In the genomic region with DNA sequence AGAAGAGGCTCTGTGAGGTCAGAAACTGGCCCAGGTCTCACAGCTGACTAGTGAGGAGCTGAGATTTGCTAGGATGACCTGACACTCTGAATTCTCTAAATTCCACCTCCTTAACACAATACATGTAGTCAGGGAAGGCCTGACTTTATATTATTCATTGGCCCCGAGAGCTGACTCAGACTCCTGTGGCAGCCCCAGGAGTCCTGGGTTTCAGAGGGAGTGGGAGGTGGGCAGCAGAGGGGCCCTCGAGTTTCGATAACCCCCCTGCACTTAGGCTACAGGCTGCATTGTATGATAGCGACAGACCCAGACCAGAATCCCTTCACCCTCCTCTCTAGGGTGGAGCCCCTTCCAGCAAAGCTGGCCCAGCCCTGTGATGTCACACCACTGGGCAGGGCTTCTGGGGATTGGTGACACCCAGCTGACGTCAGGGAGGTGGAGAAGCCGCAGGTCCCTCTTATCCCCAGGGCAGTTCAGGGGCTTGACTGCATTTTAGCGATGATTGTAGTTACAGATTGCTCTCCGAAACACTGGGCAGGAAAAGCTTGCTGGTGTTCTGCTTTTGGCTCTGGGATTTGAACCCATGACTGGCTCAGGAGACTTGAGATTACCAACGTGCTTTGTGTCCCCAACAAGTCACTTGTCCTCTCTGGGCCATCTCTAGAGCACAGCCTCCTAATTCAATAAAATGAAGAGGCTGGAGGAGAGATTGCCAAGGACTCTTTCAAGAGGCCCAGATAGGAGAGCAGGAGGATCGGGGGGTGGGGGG, we compare ENCODE assay signal across 9 cellular contexts. TPM values are rescaled to one million over a fixed set of nuclear protein-coding genes. Genes with fewer than 3 reads are reported as not detected.
DNase-seq lines count a peak whose midpoint lies in the region; ATAC-seq and TF ChIP-seq lines count a peak whose summit lies in the region.
"Had no signal": no experiment of that assay in that cellular context is flagged by ENCODE, and none has a peak within 500 bp of the region (broad histone marks: within the 10 kb centered on the region; RNA-seq: fewer than 3 reads in every experiment).

No MANE protein-coding gene starts in this region.

- 50 to 61% methylated on average over 1 to 7 of the region's 10 CpGs for WGBS in esophagus squamous epithelium, 2 donors
- 25% methylated on average over 10 of the region's 10 CpGs for WGBS in smooth muscle cell (ENCODE audit: low lambda C conversion rate)

- H3K4me2 ChIP-seq in smooth muscle cell = peak overlapping the region; percentile 65

- H3K79me2 ChIP-seq in smooth muscle cell (ENCODE audit: low read depth) = no peaks in the 10 kb centered on the region

- peak overlapping the region; percentile 64 to 80 (median 69) for H3K27ac ChIP-seq in esophagus squamous epithelium
- H3K27ac ChIP-seq in smooth muscle cell (ENCODE audit: low read depth) = peak overlapping the region; percentile 75

- H3K4me1 ChIP-seq in esophagus squamous epithelium = peaks cover 16 to 74% (median 25%) of the 10 kb centered on the region in 3 donors
- peaks cover 14% of the 10 kb centered on the region for H3K4me1 ChIP-seq in smooth muscle cell (ENCODE audit: low read depth)

- peak; percentile 78 for DNase-seq in NCI-H345 (lab: John Stamatoyannopoulos, UW)
- DNase-seq in NCI-H345 treated with DMSO at 0.1 percent for 48 hours (lab: John Stamatoyannopoulos, UW; ENCODE audit: unreplicated experiment) = no peak
- peak; percentile 29 for DNase-seq in RPMI8226
- DNase-seq in esophagus squamous epithelium (lab: John Stamatoyannopoulos, UW) = no peak
- no peak for DNase-seq in smooth muscle cell (lab: John Stamatoyannopoulos, UW; ENCODE audit: unreplicated experiment)
- DNase-seq: activated CD8-positive, alpha-beta memory T cell treated with anti-CD3 and anti-CD28 coated beads, Interleukin-2, amount 10 ng/mL, durations not matched to agents 7 days and 5 days had no signal

- intact Hi-C loops in esophagus squamous epithelium (cut with DNase I) = no loop called here

- H3K4me3 ChIP-seq in esophagus squamous epithelium (no peak overlapping the region), smooth muscle cell (no peak overlapping the region)

- no peak for TF ChIP-seq POLR2A in esophagus squamous epithelium (IDR thresholded peaks at IDR 0.05)

- H3K9me3 ChIP-seq in esophagus squamous epithelium = no peaks in the 10 kb centered on the region
- no peaks in the 10 kb centered on the region for H3K9me3 ChIP-seq in smooth muscle cell (replicated peaks; ENCODE audit: low read depth)

- no peak overlapping the region for H2AFZ ChIP-seq in smooth muscle cell (ENCODE audit: low read depth)

- TF ChIP-seq CTCF in esophagus squamous epithelium (IDR thresholded peaks at IDR 0.05) = no peak
- TF ChIP-seq CTCF in smooth muscle cell (IDR thresholded peaks at IDR 0.05; ENCODE audit: borderline replicate concordance, insufficient read depth, poor library complexity, severe bottlenecking) = no peak

- peak overlapping the region; percentile 46 for H3K9ac ChIP-seq in smooth muscle cell (ENCODE audit: low read depth)

- no peaks in the 10 kb centered on the region for H3F3A ChIP-seq in smooth muscle cell (ENCODE audit: low read depth)

- H3K36me3 ChIP-seq in esophagus squamous epithelium (no peaks in the 10 kb centered on the region), smooth muscle cell (ENCODE audit: low read depth) (no peaks in the 10 kb centered on the region)

- no peaks in the 10 kb centered on the region for H4K20me1 ChIP-seq in smooth muscle cell (ENCODE audit: low read depth)

- no peak for ATAC-seq in HG02678 (IDR thresholded peaks at IDR 0.05; ENCODE audit: unreplicated experiment)
- ATAC-seq in HG02623 (IDR thresholded peaks at IDR 0.05; ENCODE audit: unreplicated experiment) = no peak
- no peak for ATAC-seq in HG03469 (IDR thresholded peaks at IDR 0.05; ENCODE audit: unreplicated experiment)
- ATAC-seq: activated CD8-positive, alpha-beta memory T cell treated with anti-CD3 and anti-CD28 coated beads, Interleukin-2, amount 10 ng/mL, durations not matched to agents 7 days and 5 days had no signal

- no peaks in the 10 kb centered on the region for H3K27me3 ChIP-seq in esophagus squamous epithelium
- no peaks in the 10 kb centered on the region for H3K27me3 ChIP-seq in smooth muscle cell (ENCODE audit: low read depth)

RNA-seq across cellular contexts. Expression of gene GPR37L1, which starts 17.0 kb away (rescaled TPM):
- total RNA-seq in esophagus squamous epithelium (under 1 TPM in 1 of 4 donors, not detected in 3; 0.09 TPM), smooth muscle cell (not detected in 2 replicates)
- polyA plus RNA-seq in smooth muscle cell = 0.05 TPM in 1 of 2 replicates, not detected in the other
- total RNA-seq: activated CD8-positive, alpha-beta memory T cell treated with anti-CD3 and anti-CD28 coated beads, Interleukin-2, amount 10 ng/mL, durations not matched to agents 7 days and 5 days had no signal

RNA-seq across cellular contexts. Expression of gene ARL8A, which starts 38.8 kb away (rescaled TPM):
- total RNA-seq in esophagus squamous epithelium = 10 to 100 TPM; 21.2 to 31.3 (median 23.1) TPM
- 32.8 and 44.8 TPM in 2 replicates for total RNA-seq in smooth muscle cell
- polyA plus RNA-seq in smooth muscle cell = 53.3 and 54.7 TPM in 2 replicates

RNA-seq across cellular contexts. Expression of gene PTPN7, which starts 54.6 kb away (rescaled TPM):
- 1 to 10 TPM; 1.9 to 5.5 (median 3.1) TPM for total RNA-seq in esophagus squamous epithelium
- not detected in 2 replicates for total RNA-seq in smooth muscle cell
- not detected in 2 replicates for polyA plus RNA-seq in smooth muscle cell

Comparison
In these comparisons a context has a peak if more than half of its experiments do, and no peak if none do; other contexts are left out.
1. DNase-seq: peak in NCI-H345 (single experiment) and RPMI8226 (single experiment); none in NCI-H345 treated with DMSO at 0.1 percent for 48 hours (single experiment), esophagus squamous epithelium (single experiment) and smooth muscle cell (single experiment).